Comparison of ENCODE assay signal across 36 cellular contexts in the genomic region with DNA sequence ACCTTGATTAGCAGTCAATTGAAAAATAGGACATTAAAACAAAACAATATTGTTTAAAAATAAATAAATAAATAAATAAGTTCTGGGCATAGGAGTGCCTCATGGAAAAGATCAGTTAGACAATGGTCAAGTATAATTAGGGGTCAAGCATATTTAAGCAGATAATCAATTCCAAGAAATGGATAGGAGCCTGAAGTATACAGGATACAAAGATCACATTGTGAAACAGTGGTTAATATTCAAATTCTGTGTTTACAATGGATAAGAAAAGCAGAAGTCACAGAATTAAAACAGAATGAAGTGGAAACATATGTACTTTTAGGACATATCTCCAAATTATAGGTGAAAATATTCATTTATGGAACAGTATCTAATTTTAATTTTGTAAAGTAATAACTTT.
"Had no signal": no experiment of that assay in that cellular context is flagged by ENCODE, and none has a peak within 500 bp of the region (broad histone marks: within the 10 kb centered on the region; RNA-seq: fewer than 3 reads in every experiment).

No MANE protein-coding gene starts in this region.

- H3K9me3 Mint-ChIP-seq: activated T-helper 17 cell treated with anti-CD3 and anti-CD28 coated beads, Interleukin-2, amount 50 U/mL, for 72 hours had no signal

- H3K36me3 Mint-ChIP-seq: activated naive CD4-positive, alpha-beta T cell treated with anti-CD3 and anti-CD28 coated beads, Interleukin-2, amount 50 U/mL, for 24 hours; activated naive CD8-positive, alpha-beta T cell treated with anti-CD3 and anti-CD28 coated beads for 36 hours; brain; T-cell had no signal

- H3K27ac ChIP-seq: adrenal gland, breast epithelium, cardiac muscle cell, colonic mucosa, gastrocnemius medialis, heart left ventricle, WERI-Rb-1 had no signal

- DNase-seq: activated B cell treated with CpG ODN at 0.5 μM for 24 hours; activated CD4-positive, alpha-beta T cell treated with anti-CD3 and anti-CD28 coated beads for 48 hours; activated CD4-positive, alpha-beta T cell treated with anti-CD3 and anti-CD28 coated beads, Interleukin-2, amount 50 U/mL, for 1 hour; activated CD4-positive, alpha-beta T cell treated with anti-CD3 and anti-CD28 coated beads, Interleukin-2, amount 50 U/mL, for 48 hours; activated CD8-positive, alpha-beta memory T cell treated with anti-CD3 and anti-CD28 coated beads for 24 hours; activated CD8-positive, alpha-beta T cell treated with anti-CD3 and anti-CD28 coated beads for 36 hours; activated effector memory CD4-positive, alpha-beta T cell treated with Interleukin-2 at 50 U/mL for 16 hours; activated gamma-delta T cell treated with Interleukin-2 at 50 U/mL for 16 hours; activated naive CD4-positive, alpha-beta T cell treated with anti-CD3 and anti-CD28 coated beads for 36 hours; activated naive CD8-positive, alpha-beta T cell treated with anti-CD3 and anti-CD28 coated beads for 36 hours; activated naive CD8-positive, alpha-beta T cell treated with anti-CD3 and anti-CD28 coated beads, Interleukin-2, amount 50 U/mL, for 24 hours; activated T-cell treated with anti-CD3 and anti-CD28 coated beads, Interleukin-2, amount 50 U/mL, for 4 hours; adrenal gland; amygdala; aorta; central memory CD4-positive, alpha-beta T cell; cerebellar nuclear complex; colonic mucosa; effector memory CD4-positive, alpha-beta T cell; endodermal cell; foreskin fibroblast; gastrocnemius medialis; glutamatergic neuron; heart left ventricle; T-cell; T1000; WERI-Rb-1 had no signal

- H3K27me3 Mint-ChIP-seq: activated B cell treated with CpG ODN at 0.5 μM for 24 hours; activated naive CD4-positive, alpha-beta T cell treated with anti-CD3 and anti-CD28 coated beads, Interleukin-2, amount 50 U/mL, for 24 hours; activated naive CD8-positive, alpha-beta T cell treated with anti-CD3 and anti-CD28 coated beads, Interleukin-2, amount 50 U/mL, for 24 hours had no signal

- ATAC-seq: activated CD4-positive, CD25-positive, alpha-beta regulatory T cell treated with anti-CD3 and anti-CD28 coated beads, Interleukin-2, amount 50 U/mL, for 24 hours; activated CD8-positive, alpha-beta T cell treated with anti-CD3 and anti-CD28 coated beads for 36 hours; activated naive CD8-positive, alpha-beta T cell treated with anti-CD3 and anti-CD28 coated beads, Interleukin-2, amount 50 U/mL, for 24 hours; activated T-cell treated with anti-CD3 and anti-CD28 coated beads, Interleukin-2, amount 50 U/mL, for 4 hours; activated T-helper 17 cell treated with anti-CD3 and anti-CD28 coated beads, Interleukin-2, amount 50 U/mL, for 72 hours; esophagus mucosa; gastrocnemius medialis; heart left ventricle; T-cell had no signal

- H3K27me3 ChIP-seq: adrenal gland, breast epithelium, cardiac muscle cell, colonic mucosa, gastrocnemius medialis, heart left ventricle had no signal

- H3K4me1 Mint-ChIP-seq: activated B cell treated with CpG ODN at 0.5 μM for 24 hours; activated naive CD4-positive, alpha-beta T cell treated with anti-CD3 and anti-CD28 coated beads, Interleukin-2, amount 50 U/mL, for 24 hours; activated naive CD8-positive, alpha-beta T cell treated with anti-CD3 and anti-CD28 coated beads for 36 hours; activated naive CD8-positive, alpha-beta T cell treated with anti-CD3 and anti-CD28 coated beads, Interleukin-2, amount 50 U/mL, for 24 hours; activated T-helper 17 cell treated with anti-CD3 and anti-CD28 coated beads, Interleukin-2, amount 50 U/mL, for 72 hours; brain; endodermal cell; T-cell had no signal

- H3K36me3 ChIP-seq: adrenal gland, breast epithelium, cardiac muscle cell, colonic mucosa, gastrocnemius medialis, heart left ventricle, WERI-Rb-1 had no signal

- H3K27ac Mint-ChIP-seq: activated B cell treated with CpG ODN at 0.5 μM for 24 hours; activated CD8-positive, alpha-beta T cell treated with anti-CD3 and anti-CD28 coated beads for 36 hours; activated naive CD4-positive, alpha-beta T cell treated with anti-CD3 and anti-CD28 coated beads for 36 hours; activated naive CD4-positive, alpha-beta T cell treated with anti-CD3 and anti-CD28 coated beads, Interleukin-2, amount 50 U/mL, for 24 hours; activated naive CD8-positive, alpha-beta T cell treated with anti-CD3 and anti-CD28 coated beads for 36 hours; activated naive CD8-positive, alpha-beta T cell treated with anti-CD3 and anti-CD28 coated beads, Interleukin-2, amount 50 U/mL, for 24 hours; activated T-helper 17 cell treated with anti-CD3 and anti-CD28 coated beads, Interleukin-2, amount 50 U/mL, for 72 hours; brain; endodermal cell; T-cell; T-helper 1 cell treated with Interleukin-12 subunit alpha and Interleukin-12 subunit beta and Interleukin-4 antibody, amounts not matched to agents 30 μg/mL and 1 μg/mL, for 36 hours; T-helper 2 cell treated with Interferon-gamma antibody and Interleukin-4, amounts not matched to agents 5 μg/mL and 100 μg/mL, for 36 hours had no signal

- H3K4me3 Mint-ChIP-seq: activated B cell treated with CpG ODN at 0.5 μM for 24 hours; activated CD8-positive, alpha-beta T cell treated with anti-CD3 and anti-CD28 coated beads for 36 hours; activated naive CD4-positive, alpha-beta T cell treated with anti-CD3 and anti-CD28 coated beads for 36 hours; activated naive CD4-positive, alpha-beta T cell treated with anti-CD3 and anti-CD28 coated beads, Interleukin-2, amount 50 U/mL, for 24 hours; activated naive CD8-positive, alpha-beta T cell treated with anti-CD3 and anti-CD28 coated beads for 36 hours; activated naive CD8-positive, alpha-beta T cell treated with anti-CD3 and anti-CD28 coated beads, Interleukin-2, amount 50 U/mL, for 24 hours; activated T-cell treated with anti-CD3 and anti-CD28 coated beads, Interleukin-2, amount 50 U/mL, for 4 hours; activated T-helper 17 cell treated with anti-CD3 and anti-CD28 coated beads, Interleukin-2, amount 50 U/mL, for 72 hours; brain; endodermal cell; T-cell; T-helper 1 cell treated with Interleukin-12 subunit alpha and Interleukin-12 subunit beta and Interleukin-4 antibody, amounts not matched to agents 30 μg/mL and 1 μg/mL, for 36 hours; T-helper 2 cell treated with Interferon-gamma antibody and Interleukin-4, amounts not matched to agents 5 μg/mL and 100 μg/mL, for 36 hours had no signal

- H3K4me1 ChIP-seq: adrenal gland, breast epithelium, colonic mucosa, gastrocnemius medialis had no signal

- H3K9me3 ChIP-seq: breast epithelium, colonic mucosa, gastrocnemius medialis had no signal

- H3K4me3 ChIP-seq: adrenal gland, breast epithelium, cardiac muscle cell, colonic mucosa, gastrocnemius medialis, heart left ventricle had no signal
